26 cellular contexts compared by ENCODE assay signal in the genomic region with DNA sequence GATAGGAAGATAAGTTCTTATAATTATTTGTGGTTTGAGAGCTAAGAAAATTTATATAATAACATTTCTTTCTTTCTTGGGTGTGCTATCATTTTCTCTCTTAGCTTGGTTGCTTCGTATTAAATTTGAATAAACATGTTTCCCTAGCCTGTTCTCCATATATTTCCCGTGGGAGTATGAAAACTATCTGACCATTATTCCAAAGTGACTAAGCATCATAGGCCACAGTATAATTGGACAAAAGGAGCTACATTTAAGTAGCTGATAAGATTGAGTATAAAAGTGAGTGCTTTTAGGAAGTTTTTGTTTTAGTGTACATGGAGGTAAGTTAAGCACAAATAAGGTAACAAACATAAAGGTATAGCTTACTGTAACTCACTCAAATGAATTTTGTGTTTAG. TPM values are rescaled to one million over a fixed set of nuclear protein-coding genes. Genes with fewer than 3 reads are reported as not detected.
"Had no signal": no experiment of that assay in that cellular context is flagged by ENCODE, and none has a peak within 500 bp of the region (broad histone marks: within the 10 kb centered on the region; RNA-seq: fewer than 3 reads in every experiment).

No MANE protein-coding gene starts in this region.

- H3K36me3 Mint-ChIP-seq: activated naive CD4-positive, alpha-beta T cell treated with anti-CD3 and anti-CD28 coated beads, Interleukin-2, amount 10 ng/mL, durations not matched to agents 7 days and 5 days; activated naive CD8-positive, alpha-beta T cell treated with anti-CD3 and anti-CD28 coated beads for 36 hours; T-cell had no signal

- H3K27ac ChIP-seq: body of pancreas, cardiac muscle cell, SK-N-MC, VCaP had no signal

- FAIRE-seq: TTC549 had no signal

- H3K9me3 Mint-ChIP-seq: activated CD4-positive, alpha-beta memory T cell treated with anti-CD3 and anti-CD28 coated beads, Interleukin-2, amount 10 ng/mL, durations not matched to agents 7 days and 5 days; activated naive CD4-positive, alpha-beta T cell treated with anti-CD3 and anti-CD28 coated beads, Interleukin-2, amount 10 ng/mL, durations not matched to agents 7 days and 5 days; activated naive CD8-positive, alpha-beta T cell treated with anti-CD3 and anti-CD28 coated beads for 36 hours; activated T-cell treated with anti-CD3 and anti-CD28 coated beads, Interleukin-2, amount 50 U/mL, for 72 hours; activated T-helper 2 cell treated with anti-CD3 and anti-CD28 coated beads, Interferon-gamma antibody, Interleukin-2, Interleukin-4, amounts not matched to agents 10 μg/mL and 5 μg/mL and 100 μg/mL, durations not matched to agents 14 hours and 24 hours and 36 hours; T-cell had no signal

- ATAC-seq: activated CD4-positive, alpha-beta T cell treated with anti-CD3 and anti-CD28 coated beads for 36 hours; activated T-cell treated with anti-CD3 and anti-CD28 coated beads, Interleukin-2, amount 50 U/mL, for 72 hours; body of pancreas; T-cell had no signal

- H3K27me3 ChIP-seq: body of pancreas, cardiac muscle cell had no signal

- DNase-seq: activated CD4-positive, alpha-beta memory T cell treated with anti-CD3 and anti-CD28 coated beads, Interleukin-2, amount 10 ng/mL, durations not matched to agents 7 days and 5 days; activated CD4-positive, alpha-beta T cell treated with anti-CD3 and anti-CD28 coated beads for 36 hours; activated CD4-positive, alpha-beta T cell treated with anti-CD3 and anti-CD28 coated beads, Interleukin-2, amount 50 U/mL, for 1 hour; activated gamma-delta T cell treated with Interleukin-2 at 50 U/mL for 16 hours; activated naive CD4-positive, alpha-beta T cell treated with anti-CD3 and anti-CD28 coated beads, Interleukin-2, amount 10 ng/mL, durations not matched to agents 7 days and 5 days; activated naive CD8-positive, alpha-beta T cell treated with anti-CD3 and anti-CD28 coated beads for 36 hours; activated T-cell treated with anti-CD3 and anti-CD28 coated beads for 4 hours; activated T-cell treated with anti-CD3 and anti-CD28 coated beads, Interleukin-2, amount 50 U/mL, for 72 hours; aorta; body of pancreas; Karpas-422; NCI-H1105 treated with DMSO at 0.1 percent for 48 hours; NCI-H1436 treated with DMSO at 0.1 percent for 48 hours; NCI-H187; NCI-H2081; NCI-H510A treated with DMSO at 0.1 percent for 48 hours; NCI-H69; T-cell; T-helper 2 cell; T1000 had no signal

- H3K4me1 Mint-ChIP-seq: activated CD4-positive, alpha-beta T cell treated with anti-CD3 and anti-CD28 coated beads for 36 hours; activated naive CD4-positive, alpha-beta T cell treated with anti-CD3 and anti-CD28 coated beads, Interleukin-2, amount 10 ng/mL, durations not matched to agents 7 days and 5 days; activated naive CD8-positive, alpha-beta T cell treated with anti-CD3 and anti-CD28 coated beads for 36 hours; T-cell had no signal

- H3K27ac Mint-ChIP-seq: activated CD4-positive, alpha-beta memory T cell treated with anti-CD3 and anti-CD28 coated beads, Interleukin-2, amount 10 ng/mL, durations not matched to agents 7 days and 5 days; activated CD4-positive, alpha-beta T cell treated with anti-CD3 and anti-CD28 coated beads for 36 hours; activated naive CD4-positive, alpha-beta T cell treated with anti-CD3 and anti-CD28 coated beads, Interleukin-2, amount 10 ng/mL, durations not matched to agents 7 days and 5 days; activated naive CD8-positive, alpha-beta T cell treated with anti-CD3 and anti-CD28 coated beads for 36 hours; activated T-cell treated with anti-CD3 and anti-CD28 coated beads, Interleukin-2, amount 50 U/mL, for 72 hours; activated T-helper 2 cell treated with anti-CD3 and anti-CD28 coated beads, Interferon-gamma antibody, Interleukin-2, Interleukin-4, amounts not matched to agents 10 μg/mL and 5 μg/mL and 100 μg/mL, durations not matched to agents 14 hours and 24 hours and 36 hours; T-cell had no signal

- H3K4me1 ChIP-seq: body of pancreas had no signal

- H3K4me3 Mint-ChIP-seq: activated CD4-positive, alpha-beta memory T cell treated with anti-CD3 and anti-CD28 coated beads, Interleukin-2, amount 10 ng/mL, durations not matched to agents 7 days and 5 days; activated CD4-positive, alpha-beta T cell treated with anti-CD3 and anti-CD28 coated beads for 36 hours; activated naive CD4-positive, alpha-beta T cell treated with anti-CD3 and anti-CD28 coated beads, Interleukin-2, amount 10 ng/mL, durations not matched to agents 7 days and 5 days; activated naive CD8-positive, alpha-beta T cell treated with anti-CD3 and anti-CD28 coated beads for 36 hours; activated T-cell treated with anti-CD3 and anti-CD28 coated beads, Interleukin-2, amount 50 U/mL, for 72 hours; T-cell had no signal

- H3K9me3 ChIP-seq: body of pancreas had no signal

- H3K36me3 ChIP-seq: cardiac muscle cell had no signal

- H3K4me3 ChIP-seq: body of pancreas, cardiac muscle cell, SK-N-MC had no signal

RNA-seq across cellular contexts. Expression of gene OSMR, which starts 8.4 kb away (rescaled TPM):
- total RNA-seq: activated CD4-positive, alpha-beta memory T cell treated with anti-CD3 and anti-CD28 coated beads, Interleukin-2, amount 10 ng/mL, durations not matched to agents 7 days and 5 days; activated CD8-positive, alpha-beta memory T cell treated with anti-CD3 and anti-CD28 coated beads for 36 hours; activated naive CD8-positive, alpha-beta T cell treated with anti-CD3 and anti-CD28 coated beads for 36 hours; cardiac muscle cell had no signal
